In the genomic region with DNA sequence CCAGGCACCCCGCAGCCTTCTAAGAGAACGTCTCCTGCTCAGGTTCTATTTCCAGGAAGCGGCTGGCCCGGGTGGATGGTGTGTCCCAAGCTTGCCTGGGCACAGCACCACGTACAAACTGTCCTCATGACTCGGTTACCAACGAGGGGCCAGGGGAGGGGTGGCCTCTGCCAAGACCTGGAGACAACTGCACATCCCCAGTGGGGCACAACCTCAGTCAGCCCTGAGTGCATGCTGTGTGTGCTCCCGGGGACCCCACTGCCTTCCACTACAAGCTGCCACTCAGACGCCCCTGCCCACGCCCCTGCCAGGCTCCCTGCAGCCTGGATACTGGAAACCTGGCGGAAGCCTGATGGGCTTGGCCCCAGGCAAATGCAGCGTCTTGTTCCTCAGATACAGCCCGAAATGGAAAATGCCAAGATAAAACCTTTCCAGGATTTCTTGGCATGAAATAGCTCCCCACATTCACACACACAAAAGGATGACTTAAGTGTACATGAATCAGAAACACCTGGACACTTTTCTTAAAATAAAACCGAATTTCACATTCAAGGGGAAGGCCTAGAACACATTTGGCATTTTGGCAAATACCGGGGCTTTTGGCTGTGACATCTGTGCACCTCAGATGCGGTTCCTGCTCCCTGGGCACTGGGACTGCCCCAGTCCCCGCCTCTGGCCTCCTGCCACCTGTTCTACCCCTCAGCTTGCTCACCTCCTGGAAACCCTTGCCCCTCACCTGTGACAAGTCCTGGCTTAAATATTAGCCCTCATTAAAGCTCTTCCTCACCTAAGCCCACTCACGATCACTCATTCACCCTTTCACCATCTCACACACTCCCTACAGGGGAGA, we compare ENCODE assay signal across 18 cellular contexts.
A peak's percentile ranks its signal among the peaks of the same experiment; 100 is the strongest.
DNase-seq lines count a peak whose midpoint lies in the region; ATAC-seq and TF ChIP-seq lines count a peak whose summit lies in the region.
"Had no signal": no experiment of that assay in that cellular context is flagged by ENCODE, and none has a peak within 500 bp of the region (broad histone marks: within the 10 kb centered on the region; RNA-seq: fewer than 3 reads in every experiment).

No MANE protein-coding gene starts in this region.

- no peak overlapping the region for H3K4me3 ChIP-seq in NB4 (ENCODE audit: low read depth, low read length)
- H3K4me3 ChIP-seq in right atrium auricular region = no peak overlapping the region
- H3K4me3 ChIP-seq in gastrocnemius medialis = no peak overlapping the region
- H3K4me3 ChIP-seq in coronary artery = no peak overlapping the region
- H3K4me3 ChIP-seq: colonic mucosa, suprapubic skin had no signal

- H3K9me3 ChIP-seq in right atrium auricular region (no peaks in the 10 kb centered on the region), gastrocnemius medialis (no peaks in the 10 kb centered on the region)
- H3K9me3 ChIP-seq: colonic mucosa, suprapubic skin had no signal

- no peaks in the 10 kb centered on the region for H3K27me3 ChIP-seq in right atrium auricular region
- no peaks in the 10 kb centered on the region for H3K27me3 ChIP-seq in gastrocnemius medialis
- H3K27me3 ChIP-seq: colonic mucosa, suprapubic skin had no signal

- H3K36me3 ChIP-seq in right atrium auricular region (no peaks in the 10 kb centered on the region), gastrocnemius medialis (no peaks in the 10 kb centered on the region)
- H3K36me3 ChIP-seq: colonic mucosa, suprapubic skin had no signal

- DNase-seq in NB4 (ENCODE audit: low read depth) = peak; percentile 50
- DNase-seq in cerebellum (ENCODE audit: low spot score) = peak; percentile 52
- DNase-seq in right atrium auricular region (ENCODE audit: low spot score) = peak; percentile 71
- DNase-seq in gastrocnemius medialis = peak; percentile 87 to 91
- DNase-seq in coronary artery (ENCODE audit: low spot score) = no peak
- DNase-seq in NCI-H510A treated with DMSO at 0.1 percent for 48 hours (lab: John Stamatoyannopoulos, UW) = no peak
- DNase-seq: activated CD4-positive, alpha-beta T cell treated with anti-CD3 and anti-CD28 coated beads for 48 hours; activated gamma-delta T cell treated with Interleukin-2 at 50 U/mL for 16 hours; amniotic stem cell; CD8-positive, alpha-beta memory T cell; colonic mucosa; NCI-H226; stimulated activated CD4-positive, alpha-beta T cell treated with anti-CD3 and anti-CD28 coated beads, Interleukin-2, amount 100 ng/mL, for 48 hours had no signal

- peak; percentile 86 to 91 for ATAC-seq in gastrocnemius medialis
- no peak for ATAC-seq in HG02798 (IDR thresholded peaks at IDR 0.05; ENCODE audit: poor library complexity, unreplicated experiment)
- ATAC-seq in HG03521 (IDR thresholded peaks at IDR 0.05; ENCODE audit: unreplicated experiment) = no peak
- ATAC-seq: left lobe of liver had no signal

- in situ Hi-C loops in gastrocnemius medialis (cut with MboI; ENCODE audit: low sequenced_read_pairs in 4 of 4) = no loop called here

- peak overlapping the region; percentile 64 to 74 for H3K27ac ChIP-seq in right atrium auricular region
- peak overlapping the region; percentile 60 to 91 (median 76) for H3K27ac ChIP-seq in gastrocnemius medialis
- no peak overlapping the region for H3K27ac ChIP-seq in coronary artery
- H3K27ac ChIP-seq: colonic mucosa, epithelial cell of prostate, suprapubic skin had no signal

- no peak for TF ChIP-seq POLR2A in NB4 (IDR thresholded peaks at IDR 0.05; ENCODE audit: extremely low read depth, insufficient read length)
- TF ChIP-seq POLR2A in gastrocnemius medialis (IDR thresholded peaks at IDR 0.05) = no peak

- H3K4me1 ChIP-seq in right atrium auricular region (peaks cover 0 to 20% of the 10 kb centered on the region in 2 donors), gastrocnemius medialis (peaks cover 19 to 30% of the 10 kb centered on the region in 2 donors)
- H3K4me1 ChIP-seq: colonic mucosa had no signal

- TF ChIP-seq CTCF in NB4 (IDR thresholded peaks at IDR 0.05; ENCODE audit: low read depth, low read length) (no peak), right atrium auricular region (IDR thresholded peaks at IDR 0.05) (no peak), gastrocnemius medialis (IDR thresholded peaks at IDR 0.05 in 4 of 5, conservative IDR thresholded peaks at IDR 0.05 in 1 of 5) (no peak), coronary artery (IDR thresholded peaks at IDR 0.05) (no peak)

- intact Hi-C loops in gastrocnemius medialis (cut with DNase I; ENCODE audit: low total_unique reads) = loop anchor here (5.0 to 10.0 kb wide), 3 partner anchors 95 to 195 kb away; no protein-coding TSS in a partner anchor

Comparison
In these comparisons a context has a peak if more than half of its experiments do, and no peak if none do; other contexts are left out.
1. DNase-seq: peak in NB4 (single experiment), cerebellum (single experiment), right atrium auricular region (single experiment) and gastrocnemius medialis (2 of 2); none in coronary artery (single experiment) and NCI-H510A treated with DMSO at 0.1 percent for 48 hours (single experiment).
2. H3K27ac ChIP-seq: peak in right atrium auricular region (2 of 2) and gastrocnemius medialis (4 of 4); none in coronary artery (0 of 2).
3. ATAC-seq: peak in gastrocnemius medialis (2 of 2); none in HG02798 (single experiment) and HG03521 (single experiment).